16 cellular contexts compared by ENCODE assay signal in genomic region chr20:5136096-5136495, GRCh38. TPM values are rescaled to one million over a fixed set of nuclear protein-coding genes. Genes with fewer than 3 reads are reported as not detected.
DNase-seq lines count a peak whose midpoint lies in the region; ATAC-seq and TF ChIP-seq lines count a peak whose summit lies in the region.
"Had no signal": no experiment of that assay in that cellular context is flagged by ENCODE, and none has a peak within 500 bp of the region (broad histone marks: within the 10 kb centered on the region; RNA-seq: fewer than 3 reads in every experiment).

No MANE protein-coding gene starts in this region.

- peaks cover 0 to 19% (median 0%) of the 10 kb centered on the region in 9 donors for H3K36me3 ChIP-seq in heart right ventricle
- H3K36me3 ChIP-seq in upper lobe of right lung, result no peaks in the 10 kb centered on the region
- H3K36me3 ChIP-seq: MG63 had no signal

- no peak for TF ChIP-seq CTCF in heart right ventricle (IDR thresholded peaks at IDR 0.05)
- TF ChIP-seq CTCF in activated B cell treated with CpG ODN at 0.5 μM for 24 hours (IDR thresholded peaks at IDR 0.05), result no peak
- no peak for TF ChIP-seq CTCF in upper lobe of right lung (IDR thresholded peaks at IDR 0.05)

- intact Hi-C loops in heart right ventricle (cut with DNase I) (loop anchor here in 2 of 10 donors (5.0 kb wide), 2 partner anchors 36 to 41 kb away; no protein-coding TSS in a partner anchor), Right ventricle myocardium inferior (cut with DNase I) (no loop called here), activated B cell treated with CpG ODN at 0.5 μM for 24 hours (cut with micrococcal nuclease) (no loop called here), upper lobe of right lung (cut with DNase I) (no loop called here)

- no peaks in the 10 kb centered on the region for H3K27me3 Mint-ChIP-seq in activated B cell treated with CpG ODN at 0.5 μM for 24 hours
- H3K27me3 Mint-ChIP-seq in natural killer cell treated with Interleukin-12 subunit alpha and Interleukin-12 subunit beta and Interleukin-15 and Interleukin-18, amount 100 ng/mL, for 72 hours, result no peaks in the 10 kb centered on the region
- H3K27me3 Mint-ChIP-seq: activated CD4-positive, alpha-beta T cell treated with anti-CD3 and anti-CD28 coated beads, Interleukin-2, amount 10 ng/mL, durations not matched to agents 24 days and 14 days; dendritic cell treated with granulocyte-macrophage colony-stimulating factor and Interleukin-4, amounts not matched to agents 40 ng/mL and 50 ng/mL, for 4 days had no signal

- no peaks in the 10 kb centered on the region for H3K9me3 Mint-ChIP-seq in activated B cell treated with CpG ODN at 0.5 μM for 24 hours
- no peaks in the 10 kb centered on the region for H3K9me3 Mint-ChIP-seq in natural killer cell treated with Interleukin-12 subunit alpha and Interleukin-12 subunit beta and Interleukin-15 and Interleukin-18, amount 100 ng/mL, for 72 hours
- H3K9me3 Mint-ChIP-seq: activated CD4-positive, alpha-beta T cell treated with anti-CD3 and anti-CD28 coated beads, Interleukin-2, amount 10 ng/mL, durations not matched to agents 24 days and 14 days; dendritic cell treated with granulocyte-macrophage colony-stimulating factor and Interleukin-4, amounts not matched to agents 40 ng/mL and 50 ng/mL, for 4 days had no signal

- peak overlapping the region; percentile 27 to 99 (median 58) for H3K27ac ChIP-seq in heart right ventricle
- H3K27ac ChIP-seq in upper lobe of right lung, result no peak overlapping the region

- H3K4me1 ChIP-seq in heart right ventricle (peaks cover 2 to 86% (median 55%) of the 10 kb centered on the region in 9 donors), upper lobe of right lung (peaks cover 25% of the 10 kb centered on the region)

- H3K27me3 ChIP-seq in heart right ventricle, result no peaks in the 10 kb centered on the region
- no peaks in the 10 kb centered on the region for H3K27me3 ChIP-seq in upper lobe of right lung
- H3K27me3 ChIP-seq: MG63 had no signal

- peak overlapping the region; percentile 13 for H3K4me3 Mint-ChIP-seq in activated B cell treated with CpG ODN at 0.5 μM for 24 hours
- no peak overlapping the region for H3K4me3 Mint-ChIP-seq in natural killer cell treated with Interleukin-12 subunit alpha and Interleukin-12 subunit beta and Interleukin-15 and Interleukin-18, amount 100 ng/mL, for 72 hours
- H3K4me3 Mint-ChIP-seq: activated CD4-positive, alpha-beta T cell treated with anti-CD3 and anti-CD28 coated beads, Interleukin-2, amount 10 ng/mL, durations not matched to agents 24 days and 14 days; dendritic cell treated with granulocyte-macrophage colony-stimulating factor and Interleukin-4, amounts not matched to agents 40 ng/mL and 50 ng/mL, for 4 days had no signal

- DNase-seq in heart right ventricle (no peak), Right ventricle myocardium inferior (ENCODE audit: missing footprints) (no peak), activated B cell treated with CpG ODN at 0.5 μM for 24 hours (no peak), kidney tubule cell (ENCODE audit: low spot score) (peak; percentile 52), upper lobe of right lung (no peak), AML-193 (lab: John Stamatoyannopoulos, UW) (no peak), DMS153 treated with DMSO at 0.1 percent for 48 hours (lab: John Stamatoyannopoulos, UW; ENCODE audit: unreplicated experiment) (no peak)
- no peak for DNase-seq in natural killer cell treated with Interleukin-12 subunit alpha and Interleukin-12 subunit beta and Interleukin-15 and Interleukin-18, amount 100 ng/mL, for 72 hours (ENCODE audit: low spot score)
- DNase-seq: activated CD4-positive, alpha-beta T cell treated with anti-CD3 and anti-CD28 coated beads, Interleukin-2, amount 10 ng/mL, durations not matched to agents 24 days and 14 days; activated gamma-delta T cell treated with Interleukin-2 at 50 U/mL for 16 hours; GOT3; NCI-H524; small intestine had no signal

- POLR2A ChIA-PET in activated B cell treated with CpG ODN at 0.5 μM for 24 hours (lab: Charles Lee), result interaction anchor here (1.8 kb wide), 1 partner anchor 9 kb away, joined by 4 read pairs; the partner anchor contains the start of gene CDS2

- H3K36me3 Mint-ChIP-seq in activated B cell treated with CpG ODN at 0.5 μM for 24 hours (ENCODE audit: low read depth), result peaks cover 11% of the 10 kb centered on the region
- H3K36me3 Mint-ChIP-seq in natural killer cell treated with Interleukin-12 subunit alpha and Interleukin-12 subunit beta and Interleukin-15 and Interleukin-18, amount 100 ng/mL, for 72 hours, result no peaks in the 10 kb centered on the region

- 58 to 66% methylated on average over 4 of the region's 4 CpGs for WGBS in heart right ventricle, 2 donors

- ATAC-seq in heart right ventricle (peak in 5 of 8 donors; percentile 9 to 39 (median 18)), Right ventricle myocardium inferior (no peak), activated B cell treated with CpG ODN at 0.5 μM for 24 hours (ENCODE audit: low read depth) (no peak), upper lobe of right lung (peak; percentile 9)
- no peak for ATAC-seq in natural killer cell treated with Interleukin-12 subunit alpha and Interleukin-12 subunit beta and Interleukin-15 and Interleukin-18, amount 100 ng/mL, for 72 hours
- ATAC-seq: SK-N-SH treated with all-trans-retinoic acid at 6 μM for 48 hours had no signal

- peak overlapping the region; percentile 11 for H3K27ac Mint-ChIP-seq in activated B cell treated with CpG ODN at 0.5 μM for 24 hours
- no peak overlapping the region for H3K27ac Mint-ChIP-seq in natural killer cell treated with Interleukin-12 subunit alpha and Interleukin-12 subunit beta and Interleukin-15 and Interleukin-18, amount 100 ng/mL, for 72 hours
- H3K27ac Mint-ChIP-seq: dendritic cell treated with granulocyte-macrophage colony-stimulating factor and Interleukin-4, amounts not matched to agents 40 ng/mL and 50 ng/mL, for 4 days had no signal

- H3K9me3 ChIP-seq in heart right ventricle, result no peaks in the 10 kb centered on the region
- no peaks in the 10 kb centered on the region for H3K9me3 ChIP-seq in upper lobe of right lung
- H3K9me3 ChIP-seq: MG63 had no signal

- H3K4me1 Mint-ChIP-seq in activated B cell treated with CpG ODN at 0.5 μM for 24 hours, result peaks cover 40% of the 10 kb centered on the region
- H3K4me1 Mint-ChIP-seq in natural killer cell treated with Interleukin-12 subunit alpha and Interleukin-12 subunit beta and Interleukin-15 and Interleukin-18, amount 100 ng/mL, for 72 hours (ENCODE audit: low read depth in 2 of 2), result peaks cover 11 to 19% of the 10 kb centered on the region in 2 donors

- no peak overlapping the region for H3K4me3 ChIP-seq in heart right ventricle
- H3K4me3 ChIP-seq in upper lobe of right lung, result no peak overlapping the region
- H3K4me3 ChIP-seq: MG63 had no signal

- CTCF ChIA-PET in activated B cell treated with CpG ODN at 0.5 μM for 24 hours (lab: Charles Lee), result interaction anchor here (0.6 kb wide), 1 partner anchor 67 kb away, joined by 3 read pairs; no protein-coding TSS in a partner anchor

RNA-seq across cellular contexts. Expression of gene CDS2, which starts 9.3 kb away (rescaled TPM):
- total RNA-seq in heart right ventricle, result 100 to 1,000 TPM in 1 of 10 donors, 10 to 100 TPM in 9; 67.5 to 100 (median 85.7) TPM
- polyA plus RNA-seq in heart right ventricle, result 10 to 100 TPM; 16.7 to 23.1 TPM
- 57.2 TPM for total RNA-seq in Right ventricle myocardium inferior
- 32.4 and 37.4 TPM in 2 replicates for total RNA-seq in activated B cell treated with CpG ODN at 0.5 μM for 24 hours
- total RNA-seq in upper lobe of right lung, result 65.0 TPM
- 10 to 100 TPM; 48.7 to 52.0 TPM for total RNA-seq in natural killer cell treated with Interleukin-12 subunit alpha and Interleukin-12 subunit beta and Interleukin-15 and Interleukin-18, amount 100 ng/mL, for 72 hours

RNA-seq across cellular contexts. Expression of gene PCNA, which starts 16.3 kb away (rescaled TPM):
- total RNA-seq in heart right ventricle, result 10 to 100 TPM; 17.9 to 37.3 (median 21.4) TPM
- polyA plus RNA-seq in heart right ventricle, result 10 to 100 TPM; 11.6 to 39.1 TPM
- 35.8 TPM for total RNA-seq in Right ventricle myocardium inferior
- total RNA-seq in activated B cell treated with CpG ODN at 0.5 μM for 24 hours, result 62.0 and 69.9 TPM in 2 replicates
- 44.3 TPM for total RNA-seq in upper lobe of right lung
- 100 to 1,000 TPM; 288 to 377 TPM for total RNA-seq in natural killer cell treated with Interleukin-12 subunit alpha and Interleukin-12 subunit beta and Interleukin-15 and Interleukin-18, amount 100 ng/mL, for 72 hours

RNA-seq across cellular contexts. Expression of gene TMEM230, which starts 23.2 kb away (rescaled TPM):
- 10 to 100 TPM; 75.2 to 96.4 (median 82.0) TPM for total RNA-seq in heart right ventricle
- 100 to 1,000 TPM in 1 of 2 donors, 10 to 100 TPM in 1; 85.9 to 135 TPM for polyA plus RNA-seq in heart right ventricle
- 86.3 TPM for total RNA-seq in Right ventricle myocardium inferior
- 72.4 and 76.5 TPM in 2 replicates for total RNA-seq in activated B cell treated with CpG ODN at 0.5 μM for 24 hours
- total RNA-seq in upper lobe of right lung, result 105 TPM
- 10 to 100 TPM; 68.3 to 78.1 TPM for total RNA-seq in natural killer cell treated with Interleukin-12 subunit alpha and Interleukin-12 subunit beta and Interleukin-15 and Interleukin-18, amount 100 ng/mL, for 72 hours

Comparison
In these comparisons a context has a peak if more than half of its experiments do, and no peak if none do; other contexts are left out.
1. ATAC-seq: peak in heart right ventricle (5 of 8) and upper lobe of right lung (single experiment); none in Right ventricle myocardium inferior (single experiment), activated B cell treated with CpG ODN at 0.5 μM for 24 hours (single experiment) and natural killer cell treated with Interleukin-12 subunit alpha and Interleukin-12 subunit beta and Interleukin-15 and Interleukin-18, amount 100 ng/mL, for 72 hours (0 of 2).